Comparison of ENCODE assay signal across 19 cellular contexts in genomic region chr6:56372621-56373020, GRCh38.
DNase-seq lines count a peak whose midpoint lies in the region; ATAC-seq and TF ChIP-seq lines count a peak whose summit lies in the region.
"Had no signal": no experiment of that assay in that cellular context is flagged by ENCODE, and none has a peak within 500 bp of the region (broad histone marks: within the 10 kb centered on the region; RNA-seq: fewer than 3 reads in every experiment).

No MANE protein-coding gene starts in this region.

- DNase-seq in Peyer's patch: no peak
- peak; percentile 37 to 51 for DNase-seq in dermis microvascular lymphatic vessel endothelial cell (ENCODE audit: low read depth in 2 of 2)
- peak; percentile 50 to 58 for DNase-seq in lung microvascular endothelial cell (ENCODE audit: low read depth in 2 of 2)
- no peak for DNase-seq in spleen
- no peak for DNase-seq in CD1c-positive myeloid dendritic cell (ENCODE audit: extremely low spot score)
- DNase-seq in NCI-H2107 (lab: John Stamatoyannopoulos, UW): no peak
- DNase-seq: activated CD4-positive, alpha-beta T cell treated with anti-CD3 and anti-CD28 coated beads for 4 hours; CD4-positive, alpha-beta T cell; central memory CD4-positive, alpha-beta T cell; DMS153; effector memory CD4-positive, alpha-beta T cell; NCI-H1105 treated with DMSO at 0.1 percent for 48 hours; NCI-H524 treated with DMSO at 0.1 percent for 48 hours; RPMI8226; stimulated activated CD4-positive, alpha-beta T cell treated with anti-CD3 and anti-CD28 coated beads, Interleukin-2, amount 100 ng/mL, for 48 hours; stimulated activated naive CD8-positive, alpha-beta T cell treated with anti-CD3 and anti-CD28 coated beads, Interleukin-15, amount 100 ng/mL, for 72 hours had no signal

- H3K4me1 ChIP-seq in Peyer's patch (peaks cover 0 to 25% (median 2%) of the 10 kb centered on the region in 4 donors), spleen (peaks cover 9 to 36% (median 28%) of the 10 kb centered on the region in 6 donors)
- H3K4me1 ChIP-seq: HAP-1 had no signal

- 67 to 82% (median 68%) methylated on average over 1 of the region's 1 CpG for WGBS in spleen, 5 donors

- no peaks in the 10 kb centered on the region for H3K9me3 ChIP-seq in Peyer's patch
- H3K9me3 ChIP-seq in spleen: no peaks in the 10 kb centered on the region
- H3K9me3 ChIP-seq: HAP-1 had no signal

- intact Hi-C loops in spleen (cut with DNase I; ENCODE audit: low total_unique reads): no loop called here

- H3K27me3 ChIP-seq in Peyer's patch: no peaks in the 10 kb centered on the region
- H3K27me3 ChIP-seq in spleen (replicated peaks in 1 of 7): no peaks in the 10 kb centered on the region

- no peaks in the 10 kb centered on the region for H3K36me3 ChIP-seq in Peyer's patch
- H3K36me3 ChIP-seq in spleen: no peaks in the 10 kb centered on the region
- H3K36me3 ChIP-seq: HAP-1 had no signal

- ATAC-seq in GM19328 (IDR thresholded peaks at IDR 0.05; ENCODE audit: unreplicated experiment): no peak
- ATAC-seq in GM21737 (IDR thresholded peaks at IDR 0.05; ENCODE audit: unreplicated experiment): no peak
- ATAC-seq: stimulated activated naive CD8-positive, alpha-beta T cell treated with anti-CD3 and anti-CD28 coated beads, Interleukin-15, amount 100 ng/mL, for 72 hours had no signal

- H3K4me3 ChIP-seq in Peyer's patch (no peak overlapping the region), spleen (no peak overlapping the region)
- H3K4me3 ChIP-seq: HAP-1 had no signal

- TF ChIP-seq POLR2A in Peyer's patch (IDR thresholded peaks at IDR 0.05): no peak
- TF ChIP-seq POLR2A in spleen (IDR thresholded peaks at IDR 0.05): no peak

- TF ChIP-seq CTCF in Peyer's patch (IDR thresholded peaks at IDR 0.05) (no peak), spleen (IDR thresholded peaks at IDR 0.05 in 8 of 11, conservative IDR thresholded peaks at IDR 0.05 in 3 of 11) (no peak)

- peak overlapping the region in 3 of 4 donors; percentile 14 to 83 (median 46) for H3K27ac ChIP-seq in Peyer's patch
- peak overlapping the region in 6 of 8 donors; percentile 22 to 80 (median 42) for H3K27ac ChIP-seq in spleen

Comparison
In these comparisons a context has a peak if more than half of its experiments do, and no peak if none do; other contexts are left out.
1. DNase-seq: peak in dermis microvascular lymphatic vessel endothelial cell (2 of 2) and lung microvascular endothelial cell (2 of 2); none in Peyer's patch (0 of 3), spleen (single experiment), CD1c-positive myeloid dendritic cell (single experiment) and NCI-H2107 (single experiment).